1 cellular context compared by ENCODE assay signal in the genomic region with DNA sequence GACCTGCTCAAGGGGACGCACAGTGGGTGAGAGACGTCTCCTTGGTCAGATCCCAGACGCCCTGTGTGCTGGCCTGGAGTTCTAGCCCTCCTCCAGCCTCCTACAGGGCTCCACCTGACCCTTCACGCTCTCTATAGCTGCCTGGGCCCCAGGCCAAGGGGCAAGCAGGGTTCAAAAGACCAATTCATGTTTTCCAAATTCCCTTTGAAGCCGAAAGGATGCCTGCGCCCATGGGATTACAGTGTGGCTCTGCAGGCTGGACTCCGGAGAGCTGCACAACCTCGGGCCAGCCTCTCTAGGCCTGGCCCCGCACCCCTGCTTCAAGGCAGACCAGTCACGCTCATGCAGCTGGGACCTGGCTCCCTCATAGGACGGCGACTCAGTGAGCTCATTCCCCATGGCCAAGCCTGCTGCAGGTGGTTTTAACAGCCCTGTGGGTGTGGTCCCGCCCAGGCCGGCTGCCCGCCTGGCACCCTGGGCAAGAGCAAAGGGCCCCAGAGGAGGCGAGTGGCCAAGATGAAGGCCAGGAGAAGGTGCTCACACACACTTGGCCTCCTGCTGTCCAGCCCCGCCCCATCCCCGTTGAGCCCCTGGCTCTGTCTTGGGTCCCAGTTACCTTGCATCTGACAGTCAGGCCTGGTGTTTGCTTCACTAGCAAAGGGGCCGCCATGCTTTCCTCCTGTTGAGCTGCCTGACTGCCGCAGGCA.
TF ChIP-seq lines count a peak whose summit lies in the region.

No MANE protein-coding gene starts in this region.

TF ChIP-seq in HepG2, 621 proteins besides CTCF, POLR2A, EP300 and RAD21 (continued from another document and continues in another):
- peak in 1 of 2 experiments; percentile 49; a peak in 1 of 4 replicates for TF ChIP-seq HMGXB4 (CRISPR knock-in tag; IDR thresholded peaks at IDR 0.05; ENCODE audit: borderline replicate concordance in 1 of 2, low read depth in 1 of 2)
- peak; percentile 98 for TF ChIP-seq PAXIP1 (CRISPR knock-in tag; conservative IDR thresholded peaks at IDR 0.05)
- TF ChIP-seq IRF2 (CRISPR knock-in tag; IDR thresholded peaks at IDR 0.05), result peak; percentile 63; the same call in 1 of the 2 replicates
- no peak for TF ChIP-seq ZNF878 (CRISPR knock-in tag; IDR thresholded peaks at IDR 0.05)
- TF ChIP-seq CREB1 (IDR thresholded peaks at IDR 0.05), result peak; percentile 37
- no peak; the same call in 1 of the 2 replicates for TF ChIP-seq CREB1 (CRISPR knock-in tag; IDR thresholded peaks at IDR 0.05)
- TF ChIP-seq, protein P1, sequence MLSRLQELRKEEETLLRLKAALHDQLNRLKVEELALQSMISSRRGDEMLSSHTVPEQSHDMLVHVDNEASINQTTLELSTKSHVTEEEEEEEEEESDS (CRISPR knock-in tag; IDR thresholded peaks at IDR 0.05; ENCODE audit: borderline replicate concordance), result no peak
- TF ChIP-seq SP2 (CRISPR knock-in tag; IDR thresholded peaks at IDR 0.05), result no peak
- no peak for TF ChIP-seq ZBTB42 (CRISPR knock-in tag; IDR thresholded peaks at IDR 0.05)
- TF ChIP-seq ZNF891 (CRISPR knock-in tag; IDR thresholded peaks at IDR 0.05), result peak; percentile 21; the same call in 1 of the 2 replicates
- TF ChIP-seq FOXK1 (CRISPR knock-in tag; IDR thresholded peaks at IDR 0.05; ENCODE audit: borderline replicate concordance, low read depth), result no peak
- peak; percentile 30 for TF ChIP-seq THAP11 (CRISPR knock-in tag; IDR thresholded peaks at IDR 0.05)
- TF ChIP-seq, protein P2, sequence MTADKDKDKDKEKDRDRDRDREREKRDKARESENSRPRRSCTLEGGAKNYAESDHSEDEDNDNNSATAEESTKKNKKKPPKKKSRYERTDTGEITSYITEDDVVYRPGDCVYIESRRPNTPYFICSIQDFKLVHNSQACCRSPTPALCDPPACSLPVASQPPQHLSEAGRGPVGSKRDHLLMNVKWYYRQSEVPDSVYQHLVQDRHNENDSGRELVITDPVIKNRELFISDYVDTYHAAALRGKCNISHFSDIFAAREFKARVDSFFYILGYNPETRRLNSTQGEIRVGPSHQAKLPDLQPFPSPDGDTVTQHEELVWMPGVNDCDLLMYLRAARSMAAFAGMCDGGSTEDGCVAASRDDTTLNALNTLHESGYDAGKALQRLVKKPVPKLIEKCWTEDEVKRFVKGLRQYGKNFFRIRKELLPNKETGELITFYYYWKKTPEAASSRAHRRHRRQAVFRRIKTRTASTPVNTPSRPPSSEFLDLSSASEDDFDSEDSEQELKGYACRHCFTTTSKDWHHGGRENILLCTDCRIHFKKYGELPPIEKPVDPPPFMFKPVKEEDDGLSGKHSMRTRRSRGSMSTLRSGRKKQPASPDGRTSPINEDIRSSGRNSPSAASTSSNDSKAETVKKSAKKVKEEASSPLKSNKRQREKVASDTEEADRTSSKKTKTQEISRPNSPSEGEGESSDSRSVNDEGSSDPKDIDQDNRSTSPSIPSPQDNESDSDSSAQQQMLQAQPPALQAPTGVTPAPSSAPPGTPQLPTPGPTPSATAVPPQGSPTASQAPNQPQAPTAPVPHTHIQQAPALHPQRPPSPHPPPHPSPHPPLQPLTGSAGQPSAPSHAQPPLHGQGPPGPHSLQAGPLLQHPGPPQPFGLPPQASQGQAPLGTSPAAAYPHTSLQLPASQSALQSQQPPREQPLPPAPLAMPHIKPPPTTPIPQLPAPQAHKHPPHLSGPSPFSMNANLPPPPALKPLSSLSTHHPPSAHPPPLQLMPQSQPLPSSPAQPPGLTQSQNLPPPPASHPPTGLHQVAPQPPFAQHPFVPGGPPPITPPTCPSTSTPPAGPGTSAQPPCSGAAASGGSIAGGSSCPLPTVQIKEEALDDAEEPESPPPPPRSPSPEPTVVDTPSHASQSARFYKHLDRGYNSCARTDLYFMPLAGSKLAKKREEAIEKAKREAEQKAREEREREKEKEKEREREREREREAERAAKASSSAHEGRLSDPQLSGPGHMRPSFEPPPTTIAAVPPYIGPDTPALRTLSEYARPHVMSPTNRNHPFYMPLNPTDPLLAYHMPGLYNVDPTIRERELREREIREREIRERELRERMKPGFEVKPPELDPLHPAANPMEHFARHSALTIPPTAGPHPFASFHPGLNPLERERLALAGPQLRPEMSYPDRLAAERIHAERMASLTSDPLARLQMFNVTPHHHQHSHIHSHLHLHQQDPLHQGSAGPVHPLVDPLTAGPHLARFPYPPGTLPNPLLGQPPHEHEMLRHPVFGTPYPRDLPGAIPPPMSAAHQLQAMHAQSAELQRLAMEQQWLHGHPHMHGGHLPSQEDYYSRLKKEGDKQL (CRISPR knock-in tag; IDR thresholded peaks at IDR 0.05; ENCODE audit: low read depth), result peak; percentile 77
- TF ChIP-seq, protein P3, sequence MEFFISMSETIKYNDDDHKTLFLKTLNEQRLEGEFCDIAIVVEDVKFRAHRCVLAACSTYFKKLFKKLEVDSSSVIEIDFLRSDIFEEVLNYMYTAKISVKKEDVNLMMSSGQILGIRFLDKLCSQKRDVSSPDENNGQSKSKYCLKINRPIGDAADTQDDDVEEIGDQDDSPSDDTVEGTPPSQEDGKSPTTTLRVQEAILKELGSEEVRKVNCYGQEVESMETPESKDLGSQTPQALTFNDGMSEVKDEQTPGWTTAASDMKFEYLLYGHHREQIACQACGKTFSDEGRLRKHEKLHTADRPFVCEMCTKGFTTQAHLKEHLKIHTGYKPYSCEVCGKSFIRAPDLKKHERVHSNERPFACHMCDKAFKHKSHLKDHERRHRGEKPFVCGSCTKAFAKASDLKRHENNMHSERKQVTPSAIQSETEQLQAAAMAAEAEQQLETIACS (CRISPR knock-in tag; IDR thresholded peaks at IDR 0.05), result peak; percentile 19
- no peak for TF ChIP-seq HOXA5 (CRISPR knock-in tag; IDR thresholded peaks at IDR 0.05)
- TF ChIP-seq NBN (conservative IDR thresholded peaks at IDR 0.05), result no peak
- no peak for TF ChIP-seq MIER2 (CRISPR knock-in tag; IDR thresholded peaks at IDR 0.05)
- peak; percentile 52; the same call in 1 of the 2 replicates for TF ChIP-seq SALL2 (CRISPR knock-in tag; IDR thresholded peaks at IDR 0.05)
- peak; percentile 52; the same call in 1 of the 2 replicates for TF ChIP-seq ZNF263 (CRISPR knock-in tag; IDR thresholded peaks at IDR 0.05)
- no peak for TF ChIP-seq ADNP (CRISPR knock-in tag; IDR thresholded peaks at IDR 0.05)
- TF ChIP-seq PLRG1 (conservative IDR thresholded peaks at IDR 0.05), result no peak
- no peak for TF ChIP-seq ZNF234 (CRISPR knock-in tag; conservative IDR thresholded peaks at IDR 0.05)
- TF ChIP-seq NFKB2 (CRISPR knock-in tag; IDR thresholded peaks at IDR 0.05; ENCODE audit: borderline replicate concordance), result peak; percentile 37; the same call in 1 of the 2 replicates
- no peak for TF ChIP-seq SNAPC2 (CRISPR knock-in tag; IDR thresholded peaks at IDR 0.05)
- no peak for TF ChIP-seq JDP2 (CRISPR knock-in tag; IDR thresholded peaks at IDR 0.05; ENCODE audit: borderline replicate concordance)
- TF ChIP-seq ZNF30 (CRISPR knock-in tag; IDR thresholded peaks at IDR 0.05), result no peak
- peak; percentile 88 for TF ChIP-seq SAP130 (CRISPR knock-in tag; IDR thresholded peaks at IDR 0.05; ENCODE audit: low read depth)
- no peak for TF ChIP-seq ZNF713 (CRISPR knock-in tag; IDR thresholded peaks at IDR 0.05)
- no peak for TF ChIP-seq ZNF207 (IDR thresholded peaks at IDR 0.05; ENCODE audit: borderline replicate concordance)
- peak; percentile 58; the same call in 1 of the 2 replicates for TF ChIP-seq REPIN1 (CRISPR knock-in tag; IDR thresholded peaks at IDR 0.05; ENCODE audit: borderline replicate concordance, low read depth)
- TF ChIP-seq HOXD1 (CRISPR knock-in tag; IDR thresholded peaks at IDR 0.05), result 0 out of 2 replicates have a peak, but pooled peaks have one; percentile 58
- TF ChIP-seq POLR2AphosphoS5 (IDR thresholded peaks at IDR 0.05; ENCODE audit: low read depth, low read length), result no peak
- TF ChIP-seq ZNF343 (CRISPR knock-in tag; IDR thresholded peaks at IDR 0.05), result 0 out of 2 replicates have a peak, but pooled peaks have one; percentile 47
- TF ChIP-seq WIZ (CRISPR knock-in tag; IDR thresholded peaks at IDR 0.05), result no peak
- TF ChIP-seq, protein P4, sequence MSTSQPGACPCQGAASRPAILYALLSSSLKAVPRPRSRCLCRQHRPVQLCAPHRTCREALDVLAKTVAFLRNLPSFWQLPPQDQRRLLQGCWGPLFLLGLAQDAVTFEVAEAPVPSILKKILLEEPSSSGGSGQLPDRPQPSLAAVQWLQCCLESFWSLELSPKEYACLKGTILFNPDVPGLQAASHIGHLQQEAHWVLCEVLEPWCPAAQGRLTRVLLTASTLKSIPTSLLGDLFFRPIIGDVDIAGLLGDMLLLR (CRISPR knock-in tag; IDR thresholded peaks at IDR 0.05), result no peak
- peak; percentile 98 for TF ChIP-seq ZNF687 (CRISPR knock-in tag; IDR thresholded peaks at IDR 0.05)
- TF ChIP-seq NONO (IDR thresholded peaks at IDR 0.05), result no peak
- TF ChIP-seq NONO (CRISPR knock-in tag; conservative IDR thresholded peaks at IDR 0.05), result peak; percentile 24; the same call in 1 of the 2 replicates
- TF ChIP-seq, protein P5, sequence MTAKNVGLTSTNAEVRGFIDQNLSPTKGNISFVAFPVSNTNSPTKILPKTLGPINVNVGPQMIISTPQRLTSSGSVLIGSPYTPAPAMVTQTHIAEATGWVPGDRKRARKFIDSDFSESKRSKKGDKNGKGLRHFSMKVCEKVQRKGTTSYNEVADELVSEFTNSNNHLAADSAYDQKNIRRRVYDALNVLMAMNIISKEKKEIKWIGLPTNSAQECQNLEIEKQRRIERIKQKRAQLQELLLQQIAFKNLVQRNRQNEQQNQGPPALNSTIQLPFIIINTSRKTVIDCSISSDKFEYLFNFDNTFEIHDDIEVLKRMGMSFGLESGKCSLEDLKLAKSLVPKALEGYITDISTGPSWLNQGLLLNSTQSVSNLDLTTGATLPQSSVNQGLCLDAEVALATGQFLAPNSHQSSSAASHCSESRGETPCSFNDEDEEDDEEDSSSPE (CRISPR knock-in tag; IDR thresholded peaks at IDR 0.05), result peak; percentile 30; the same call in 1 of the 2 replicates
- no peak for TF ChIP-seq ZNF577 (CRISPR knock-in tag; IDR thresholded peaks at IDR 0.05; ENCODE audit: borderline replicate concordance, low read depth)
- TF ChIP-seq, protein P6, sequence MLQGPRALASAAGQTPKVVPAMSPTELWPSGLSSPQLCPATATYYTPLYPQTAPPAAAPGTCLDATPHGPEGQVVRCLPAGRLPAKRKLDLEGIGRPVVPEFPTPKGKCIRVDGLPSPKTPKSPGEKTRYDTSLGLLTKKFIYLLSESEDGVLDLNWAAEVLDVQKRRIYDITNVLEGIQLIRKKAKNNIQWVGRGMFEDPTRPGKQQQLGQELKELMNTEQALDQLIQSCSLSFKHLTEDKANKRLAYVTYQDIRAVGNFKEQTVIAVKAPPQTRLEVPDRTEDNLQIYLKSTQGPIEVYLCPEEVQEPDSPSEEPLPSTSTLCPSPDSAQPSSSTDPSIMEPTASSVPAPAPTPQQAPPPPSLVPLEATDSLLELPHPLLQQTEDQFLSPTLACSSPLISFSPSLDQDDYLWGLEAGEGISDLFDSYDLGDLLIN (CRISPR knock-in tag; IDR thresholded peaks at IDR 0.05; ENCODE audit: borderline replicate concordance), result no peak
